In genomic region chrX:78514852-78515251, GRCh38 we compare ENCODE assay signal across 10 cellular contexts.
DNase-seq lines count a peak whose midpoint lies in the region; ATAC-seq, FAIRE-seq and TF ChIP-seq lines count a peak whose summit lies in the region.
"Had no signal": no experiment of that assay in that cellular context is flagged by ENCODE, and none has a peak within 500 bp of the region (broad histone marks: within the 10 kb centered on the region; RNA-seq: fewer than 3 reads in every experiment).

No MANE protein-coding gene starts in this region.

- no peaks in the 10 kb centered on the region for H3K36me3 ChIP-seq in bronchial epithelial cell (ENCODE audit: control insufficient read depth, insufficient read depth, low read length)
- no peaks in the 10 kb centered on the region for H3K36me3 ChIP-seq in suprapubic skin
- H3K36me3 ChIP-seq in colonic mucosa, result no peaks in the 10 kb centered on the region

- H3K9ac ChIP-seq in colonic mucosa (ENCODE audit: low read depth in 2 of 2, low read length in 2 of 2), result no peak overlapping the region

- DNase-seq in NCI-H2107 treated with DMSO at 0.1 percent for 48 hours (lab: John Stamatoyannopoulos, UW; ENCODE audit: unreplicated experiment) (peak; percentile 17), NCI-H2107 (lab: John Stamatoyannopoulos, UW) (no peak), NCI-H146 treated with DMSO at 0.1 percent for 48 hours (lab: John Stamatoyannopoulos, UW; ENCODE audit: unreplicated experiment) (peak; percentile 84), bronchial epithelial cell (ENCODE audit: low read depth) (peak; percentile 90), pons (ENCODE audit: low spot score) (peak; percentile 1), suprapubic skin (ENCODE audit: low spot score in 2 of 2) (no peak), colonic mucosa (no peak)
- DNase-seq: NCI-H524 had no signal

- H3K4me3 ChIP-seq in bronchial epithelial cell (ENCODE audit: low read depth, low read length) (no peak overlapping the region), suprapubic skin (no peak overlapping the region), colonic mucosa (no peak overlapping the region)
- H3K4me3 ChIP-seq: A549 had no signal

- TF ChIP-seq EP300 in suprapubic skin (IDR thresholded peaks at IDR 0.05), result no peak

- H3K27me3 ChIP-seq in bronchial epithelial cell (ENCODE audit: control insufficient read depth, insufficient read depth, low read length) (no peaks in the 10 kb centered on the region), suprapubic skin (no peaks in the 10 kb centered on the region), colonic mucosa (no peaks in the 10 kb centered on the region)

- ATAC-seq in GM18498 (IDR thresholded peaks at IDR 0.05; ENCODE audit: unreplicated experiment), result no peak
- ATAC-seq: A549 had no signal

- no peak for TF ChIP-seq POLR2A in suprapubic skin (IDR thresholded peaks at IDR 0.05)

- H3K9me3 ChIP-seq in suprapubic skin, result no peaks in the 10 kb centered on the region
- H3K9me3 ChIP-seq in colonic mucosa, result no peaks in the 10 kb centered on the region
- H3K9me3 ChIP-seq: A549 had no signal

- intact Hi-C loops in colonic mucosa (cut with DNase I), result no loop called here

- H3K27ac ChIP-seq in suprapubic skin (no peak overlapping the region), colonic mucosa (no peak overlapping the region)
- H3K27ac ChIP-seq: A549 had no signal

- FAIRE-seq in bronchial epithelial cell (lab: Jason Lieb, UNC), result no peak

- H3K4me1 ChIP-seq in suprapubic skin (no peaks in the 10 kb centered on the region), colonic mucosa (no peaks in the 10 kb centered on the region)
- H3K4me1 ChIP-seq: A549 had no signal

- no peak for TF ChIP-seq CTCF in bronchial epithelial cell (IDR thresholded peaks at IDR 0.05; ENCODE audit: insufficient read depth, low read length, severe bottlenecking)
- no peak for TF ChIP-seq CTCF in suprapubic skin (IDR thresholded peaks at IDR 0.05)
- no peak for TF ChIP-seq CTCF in colonic mucosa (IDR thresholded peaks at IDR 0.05)

Comparison
In these comparisons a context has a peak if more than half of its experiments do, and no peak if none do; other contexts are left out.
1. DNase-seq: peak in NCI-H2107 treated with DMSO at 0.1 percent for 48 hours (single experiment), NCI-H146 treated with DMSO at 0.1 percent for 48 hours (single experiment), bronchial epithelial cell (single experiment) and pons (single experiment); none in NCI-H2107 (single experiment), suprapubic skin (0 of 2) and colonic mucosa (single experiment).